Comparison of ENCODE assay signal across 12 cellular contexts in the genomic region with DNA sequence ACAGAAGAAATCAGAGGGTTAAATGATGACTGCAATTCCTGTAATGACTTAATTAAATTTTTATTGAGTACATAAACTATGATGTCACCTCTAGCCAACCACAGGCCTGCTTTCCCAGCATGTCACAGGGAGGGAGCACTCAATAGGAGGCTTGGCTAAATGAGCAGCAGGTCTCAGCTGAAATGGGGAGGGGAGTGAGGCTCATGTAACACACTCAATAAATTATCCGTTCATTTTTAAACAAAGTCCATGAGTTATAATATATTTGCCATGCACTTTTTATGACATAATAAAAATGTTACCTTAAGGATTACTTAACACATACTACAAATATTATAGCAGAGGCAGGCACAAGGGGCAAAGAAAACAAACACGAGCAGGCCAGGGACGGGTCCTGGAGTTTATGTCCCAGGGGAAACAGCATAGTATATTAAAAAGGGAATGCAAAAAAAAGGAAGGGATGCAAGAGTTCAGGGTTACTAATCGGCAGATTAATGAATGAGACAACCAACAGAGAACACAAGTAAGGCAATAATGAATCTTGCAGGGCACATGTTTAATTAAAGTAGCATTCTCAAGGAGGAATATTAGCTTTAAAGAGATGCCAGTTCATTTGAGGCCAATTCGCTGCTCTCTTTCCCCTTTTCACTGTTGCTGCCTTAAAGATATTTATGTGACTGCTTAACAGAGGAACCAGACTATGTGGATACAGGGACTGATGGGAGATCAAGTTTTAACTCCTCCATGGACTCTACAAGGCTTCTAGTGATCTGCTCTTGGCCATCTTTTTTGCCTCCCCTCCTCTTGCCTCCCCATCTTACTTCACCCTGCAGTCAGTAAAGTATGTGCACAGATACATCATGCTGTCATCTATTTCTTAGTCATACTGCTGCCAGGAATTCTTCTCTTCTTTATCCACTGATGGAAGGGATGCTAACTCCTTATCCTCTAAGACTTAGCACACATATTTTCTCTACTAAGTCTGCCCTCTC. TPM values are rescaled to one million over a fixed set of nuclear protein-coding genes. Genes with fewer than 3 reads are reported as not detected.
A peak's percentile ranks its signal among the peaks of the same experiment; 100 is the strongest.
DNase-seq lines count a peak whose midpoint lies in the region; ATAC-seq and TF ChIP-seq lines count a peak whose summit lies in the region.
"Had no signal": no experiment of that assay in that cellular context is flagged by ENCODE, and none has a peak within 500 bp of the region (broad histone marks: within the 10 kb centered on the region; RNA-seq: fewer than 3 reads in every experiment).

No MANE protein-coding gene starts in this region.

- peak overlapping the region; percentile 63 for H3K27ac ChIP-seq in AG04450 (ENCODE audit: low read depth, low read length)
- peak overlapping the region in 3 of 4 donors; percentile 49 to 74 (median 63) for H3K27ac ChIP-seq in body of pancreas
- no peak overlapping the region for H3K27ac ChIP-seq in mesendoderm (ENCODE audit: low read depth, low read length)
- no peak overlapping the region for H3K27ac ChIP-seq in neuronal stem cell (replicated peaks; ENCODE audit: low read length)

- TF ChIP-seq POLR2A in body of pancreas (IDR thresholded peaks at IDR 0.05) = no peak

- H3K27me3 ChIP-seq in AG04450 (ENCODE audit: control insufficient read depth, insufficient read depth, low read length) (no peaks in the 10 kb centered on the region), body of pancreas (no peaks in the 10 kb centered on the region), mesendoderm (ENCODE audit: insufficient read depth, low read length, poor library complexity) (no peaks in the 10 kb centered on the region), neuronal stem cell (ENCODE audit: control insufficient read depth in 3 of 3, insufficient read depth in 3 of 3, low read depth in 1 of 3, low read length in 3 of 3) (no peaks in the 10 kb centered on the region)

- intact Hi-C loops in body of pancreas (cut with DNase I) = no loop called here

- H3K4me2 ChIP-seq in mesendoderm (ENCODE audit: low read length) (no peak overlapping the region), neuronal stem cell (ENCODE audit: insufficient read depth, low read length, poor library complexity, severe bottlenecking) (no peak overlapping the region)

- no peak for DNase-seq in AG04450 (ENCODE audit: low read depth, low spot score)
- peak; percentile 69 for DNase-seq in LHCN-M2 (ENCODE audit: low read depth)
- no peak for DNase-seq in body of pancreas
- peak; percentile 19 for DNase-seq in mesendoderm
- no peak for DNase-seq in SKM-1 (lab: John Stamatoyannopoulos, UW; ENCODE audit: unreplicated experiment)
- no peak for DNase-seq in neuronal stem cell (ENCODE audit: low spot score)
- DNase-seq: head of caudate nucleus, NCI-H1092 treated with DMSO at 0.1 percent for 48 hours, T-helper 1 cell had no signal

- H2BK5ac ChIP-seq in mesendoderm (ENCODE audit: low read length) (no peak overlapping the region), neuronal stem cell (ENCODE audit: low read length) (no peak overlapping the region)

- no peaks in the 10 kb centered on the region for H3K79me2 ChIP-seq in mesendoderm (ENCODE audit: control insufficient read depth, insufficient read depth, low read length)

- no peak overlapping the region for H3K14ac ChIP-seq in neuronal stem cell (ENCODE audit: low read length)

- CTCF ChIA-PET in AG04450 (lab: Charles Lee) = interaction anchor here (0.6 to 3.5 kb wide), 2 partner anchors 14 to 24 kb away, joined by 3 to 17 read pairs; no protein-coding TSS in a partner anchor

- H4K5ac ChIP-seq in mesendoderm (ENCODE audit: low read length) = no peak overlapping the region

- no peak overlapping the region for H3K56ac ChIP-seq in mesendoderm (ENCODE audit: low read length)

- TF ChIP-seq CTCF in AG04450 (IDR thresholded peaks at IDR 0.05; ENCODE audit: low read depth, low read length) (no peak), body of pancreas (IDR thresholded peaks at IDR 0.05) (no peak)

- no peak overlapping the region for H2BK120ac ChIP-seq in mesendoderm (ENCODE audit: low read depth, low read length)
- no peak overlapping the region for H2BK120ac ChIP-seq in neuronal stem cell (ENCODE audit: low read depth, low read length)

- no peak overlapping the region for H2BK12ac ChIP-seq in neuronal stem cell (ENCODE audit: low read length)

- ATAC-seq in body of pancreas (peak; percentile 45), GM19351 (IDR thresholded peaks at IDR 0.05; ENCODE audit: unreplicated experiment) (no peak), GM19463 (IDR thresholded peaks at IDR 0.05; ENCODE audit: unreplicated experiment) (no peak)

- H3K9me3 ChIP-seq in AG04450 (ENCODE audit: control insufficient read depth, insufficient read depth, low read length) (no peaks in the 10 kb centered on the region), body of pancreas (no peaks in the 10 kb centered on the region), neuronal stem cell (replicated peaks in 1 of 2; ENCODE audit: control insufficient read depth in 2 of 2, insufficient read depth in 1 of 2, low read depth in 1 of 2, low read length in 2 of 2) (no peaks in the 10 kb centered on the region)

- H4K8ac ChIP-seq in mesendoderm (ENCODE audit: low read depth, low read length) = no peak overlapping the region
- no peak overlapping the region for H4K8ac ChIP-seq in neuronal stem cell (ENCODE audit: low read depth, low read length)

- WGBS in body of pancreas, 2 donors = 59 to 69% methylated on average over 5 of the region's 5 CpGs
- no CpG with 5 or more reads among the region's 5 CpGs for WGBS in mesendoderm (ENCODE audit: extremely low coverage, insufficient coverage, low lambda C conversion rate)
- no CpG with 5 or more reads among the region's 5 CpGs for WGBS in neuronal stem cell (ENCODE audit: extremely low coverage in 2 of 2, insufficient read length in 2 of 2, insufficient replicate concordance in 1 of 2), 2 donors

- H2AK5ac ChIP-seq in mesendoderm (ENCODE audit: low read length) = no peak overlapping the region
- H2AK5ac ChIP-seq in neuronal stem cell (ENCODE audit: low read depth, low read length) = no peak overlapping the region

- no peak overlapping the region for H2AFZ ChIP-seq in neuronal stem cell (ENCODE audit: low read length)

- no peaks in the 10 kb centered on the region for H3K36me3 ChIP-seq in body of pancreas (replicated peaks in 1 of 2; ENCODE audit: insufficient read depth in 1 of 2, low read depth in 2 of 2)
- no peaks in the 10 kb centered on the region for H3K36me3 ChIP-seq in mesendoderm (ENCODE audit: control insufficient read depth, insufficient read depth, low read length)
- H3K36me3 ChIP-seq in neuronal stem cell (replicated peaks in 1 of 2; ENCODE audit: control insufficient read depth in 2 of 2, insufficient read depth in 2 of 2, low read length in 2 of 2) = no peaks in the 10 kb centered on the region

- POLR2A ChIA-PET in AG04450 (lab: Yijun Ruan, JAX) = interaction anchor here (1.1 to 2.3 kb wide), 3 partner anchors 14 to 15 kb away, joined by 4 to 12 read pairs (median 8); no protein-coding TSS in a partner anchor

- H4K91ac ChIP-seq in neuronal stem cell (ENCODE audit: low read depth, low read length, poor library complexity) = no peak overlapping the region

- H3K23ac ChIP-seq in mesendoderm (ENCODE audit: low read length) (no peak overlapping the region), neuronal stem cell (ENCODE audit: low read depth, low read length, poor library complexity) (no peak overlapping the region)

- no peak overlapping the region for H3K9ac ChIP-seq in mesendoderm (ENCODE audit: low read length)
- H3K9ac ChIP-seq in neuronal stem cell (ENCODE audit: low read depth, low read length, poor library complexity) = no peak overlapping the region

- H3K4me1 ChIP-seq in body of pancreas (peaks cover 17% of the 10 kb centered on the region), mesendoderm (ENCODE audit: control insufficient read depth, low read depth, low read length) (no peaks in the 10 kb centered on the region), neuronal stem cell (ENCODE audit: control insufficient read depth in 2 of 2, insufficient read depth in 1 of 2, low read depth in 1 of 2, low read length in 2 of 2) (peaks cover 2 to 12% of the 10 kb centered on the region in 2 donors)

- H3K18ac ChIP-seq in mesendoderm (ENCODE audit: low read length) (no peak overlapping the region), neuronal stem cell (ENCODE audit: low read length) (no peak overlapping the region)

- H2BK15ac ChIP-seq in mesendoderm (replicated peaks; ENCODE audit: low read depth) (no peak overlapping the region), neuronal stem cell (ENCODE audit: low read length) (no peak overlapping the region)

- H3K4me3 ChIP-seq in AG04450 (ENCODE audit: low read depth, low read length) (no peak overlapping the region), body of pancreas (no peak overlapping the region), mesendoderm (ENCODE audit: low read length) (no peak overlapping the region), neuronal stem cell (ENCODE audit: low read length in 2 of 2) (no peak overlapping the region)

- H3K79me1 ChIP-seq in mesendoderm (ENCODE audit: low read length) = no peaks in the 10 kb centered on the region
- H3K79me1 ChIP-seq in neuronal stem cell (ENCODE audit: low read depth, low read length) = no peaks in the 10 kb centered on the region

- H3K4ac ChIP-seq in mesendoderm (ENCODE audit: low read depth, low read length) (no peak overlapping the region), neuronal stem cell (ENCODE audit: low read length) (no peak overlapping the region)

RNA-seq across cellular contexts. Expression of gene FAM83C, which starts 27.3 kb away (rescaled TPM):
- polyA plus RNA-seq in AG04450 (2011; rRNA removed) = not detected in 2 replicates
- not detected in 2 replicates for polyA minus RNA-seq in AG04450 (2011; rRNA and poly(A)+ RNA removed)
- total RNA-seq in LHCN-M2 (2014; rRNA removed) = not detected in 2 replicates
- 0.01 TPM for polyA plus RNA-seq in LHCN-M2 (2012)
- not detected for total RNA-seq in body of pancreas
- polyA plus RNA-seq in mesendoderm (2013, experiment 1 of 2) = 0.03 TPM
- polyA plus RNA-seq in mesendoderm (2013, experiment 2 of 2) = 0.01 TPM
- not detected for polyA plus RNA-seq in neuronal stem cell (2013, experiment 1 of 2)
- polyA plus RNA-seq in neuronal stem cell (2013, experiment 2 of 2) = not detected
- total RNA-seq: activated T-helper 1 cell treated with anti-CD3 and anti-CD28 coated beads, Interleukin-12 subunit alpha, Interleukin-12 subunit beta, Interleukin-2, Interleukin-4 antibody, amounts not matched to agents 30 ng/mL and 10 ng/mL and 1 ng/mL, durations not matched to agents 14 hours and 24 hours and 36 hours had no signal

RNA-seq across cellular contexts. Expression of gene EIF6, which starts 34.9 kb away (rescaled TPM):
- polyA plus RNA-seq in AG04450 (2011; rRNA removed) = 133 and 157 TPM in 2 replicates
- polyA minus RNA-seq in AG04450 (2011; rRNA and poly(A)+ RNA removed) = 111 and 146 TPM in 2 replicates
- total RNA-seq in LHCN-M2 (2014; rRNA removed) (265 and 277 TPM in 2 replicates), body of pancreas (10 to 100 TPM; 23.3 to 35.6 TPM)
- polyA plus RNA-seq in LHCN-M2 (2012) = 351 TPM
- polyA plus RNA-seq in mesendoderm (2013, experiment 1 of 2) = 164 TPM
- polyA plus RNA-seq in mesendoderm (2013, experiment 2 of 2) = 168 TPM
- polyA plus RNA-seq in neuronal stem cell (2013, experiment 1 of 2) = 62.1 TPM
- 63.4 TPM for polyA plus RNA-seq in neuronal stem cell (2013, experiment 2 of 2)

RNA-seq across cellular contexts. Expression of gene MMP24OS, which starts 41.6 kb away (rescaled TPM):
- polyA plus RNA-seq in AG04450 (2011; rRNA removed) = 35.3 and 44.9 TPM in 2 replicates
- 30.3 and 34.6 TPM in 2 replicates for polyA minus RNA-seq in AG04450 (2011; rRNA and poly(A)+ RNA removed)
- 28.1 and 33.6 TPM in 2 replicates for total RNA-seq in LHCN-M2 (2014; rRNA removed)
- 217 TPM for polyA plus RNA-seq in LHCN-M2 (2012)
- 10 to 100 TPM; 20.4 to 27.5 TPM for total RNA-seq in body of pancreas
- polyA plus RNA-seq in mesendoderm (2013, experiment 1 of 2) = 13.0 TPM
- 12.7 TPM for polyA plus RNA-seq in mesendoderm (2013, experiment 2 of 2)
- polyA plus RNA-seq in neuronal stem cell (2013, experiment 1 of 2) = 33.2 TPM
- polyA plus RNA-seq in neuronal stem cell (2013, experiment 2 of 2) = 34.0 TPM

Comparison
In these comparisons a context has a peak if more than half of its experiments do, and no peak if none do; other contexts are left out.
1. DNase-seq: peak in LHCN-M2 (single experiment) and mesendoderm (single experiment); none in AG04450 (single experiment), body of pancreas (0 of 4), SKM-1 (single experiment) and neuronal stem cell (single experiment).
2. H3K27ac ChIP-seq: peak in AG04450 (single experiment) and body of pancreas (3 of 4); none in mesendoderm (single experiment) and neuronal stem cell (single experiment).